11 cellular contexts compared by ENCODE assay signal in genomic region chr14:61406670-61407069, GRCh38.
A peak's percentile ranks its signal among the peaks of the same experiment; 100 is the strongest.
DNase-seq lines count a peak whose midpoint lies in the region; ATAC-seq and TF ChIP-seq lines count a peak whose summit lies in the region.
"Had no signal": no experiment of that assay in that cellular context is flagged by ENCODE, and none has a peak within 500 bp of the region (broad histone marks: within the 10 kb centered on the region; RNA-seq: fewer than 3 reads in every experiment).

No MANE protein-coding gene starts in this region.

- H3K9me3 Mint-ChIP-seq in activated T-helper 2 cell treated with anti-CD3 and anti-CD28 coated beads, Interferon-gamma antibody, Interleukin-2, Interleukin-4, amounts not matched to agents 10 μg/mL and 5 μg/mL and 100 μg/mL, durations not matched to agents 14 hours and 24 hours and 36 hours: no peaks in the 10 kb centered on the region
- H3K9me3 Mint-ChIP-seq in type B pancreatic cell: no peaks in the 10 kb centered on the region

- H3K27me3 Mint-ChIP-seq in activated T-helper 2 cell treated with anti-CD3 and anti-CD28 coated beads, Interferon-gamma antibody, Interleukin-2, Interleukin-4, amounts not matched to agents 10 μg/mL and 5 μg/mL and 100 μg/mL, durations not matched to agents 14 hours and 24 hours and 36 hours (ENCODE audit: low read depth): no peaks in the 10 kb centered on the region
- no peaks in the 10 kb centered on the region for H3K27me3 Mint-ChIP-seq in type B pancreatic cell

- no peak for TF ChIP-seq CTCF in type B pancreatic cell (conservative IDR thresholded peaks at IDR 0.05)
- no peak for TF ChIP-seq CTCF in dorsolateral prefrontal cortex (IDR thresholded peaks at IDR 0.05 in 54 of 56, conservative IDR thresholded peaks at IDR 0.05 in 2 of 56; ENCODE audit: low read depth in 1 of 56, partially characterized antibody in 56 of 56)
- no peak for TF ChIP-seq CTCF in left lung (IDR thresholded peaks at IDR 0.05)

- intact Hi-C loops in activated T-helper 2 cell treated with anti-CD3 and anti-CD28 coated beads, Interferon-gamma antibody, Interleukin-2, Interleukin-4, amounts not matched to agents 10 μg/mL and 5 μg/mL and 100 μg/mL, durations not matched to agents 14 hours and 24 hours and 36 hours (cut with micrococcal nuclease): loop anchor here (1.0 to 5.0 kb wide), 2 partner anchors 18 to 46 kb away; no protein-coding TSS in a partner anchor
- intact Hi-C loops in dorsolateral prefrontal cortex (cut with DNase I): no loop called here
- intact Hi-C loops in left lung (cut with DNase I): no loop called here

- H3K9me3 ChIP-seq in left lung: no peaks in the 10 kb centered on the region

- peak in 2 of 3 donors; percentile 32 to 45 for DNase-seq in stimulated activated CD4-positive, alpha-beta T cell treated with anti-CD3 and anti-CD28 coated beads, Interleukin-12 subunit alpha, Interleukin-12 subunit beta, amount 100 ng/mL, for 48 hours (ENCODE audit: low read depth in 2 of 3, low spot score in 1 of 3)
- DNase-seq in stimulated activated CD4-positive, alpha-beta T cell treated with anti-CD3 and anti-CD28 coated beads, Interleukin-12 subunit alpha, Interleukin-12 subunit beta, amount 100 ng/mL, for 4 hours: no peak
- no peak for DNase-seq in activated T-helper 2 cell treated with anti-CD3 and anti-CD28 coated beads, Interferon-gamma antibody, Interleukin-2, Interleukin-4, amounts not matched to agents 10 μg/mL and 5 μg/mL and 100 μg/mL, durations not matched to agents 14 hours and 24 hours and 36 hours (ENCODE audit: low spot score)
- DNase-seq in islet precursor cell: peak; percentile 66
- DNase-seq in type B pancreatic cell (ENCODE audit: extremely low spot score, unreplicated experiment): no peak
- no peak for DNase-seq in dorsolateral prefrontal cortex
- no peak for DNase-seq in left lung
- DNase-seq: mesenchymal stem cell, NCI-H446, small intestine had no signal

- ATAC-seq in left lung (no peak), GM21786 (IDR thresholded peaks at IDR 0.05; ENCODE audit: unreplicated experiment) (no peak)

- peak overlapping the region; percentile 5 for H3K27ac Mint-ChIP-seq in activated T-helper 2 cell treated with anti-CD3 and anti-CD28 coated beads, Interferon-gamma antibody, Interleukin-2, Interleukin-4, amounts not matched to agents 10 μg/mL and 5 μg/mL and 100 μg/mL, durations not matched to agents 14 hours and 24 hours and 36 hours
- peak overlapping the region; percentile 26 for H3K27ac Mint-ChIP-seq in type B pancreatic cell

- peaks cover 41% of the 10 kb centered on the region for H3K36me3 Mint-ChIP-seq in activated T-helper 2 cell treated with anti-CD3 and anti-CD28 coated beads, Interferon-gamma antibody, Interleukin-2, Interleukin-4, amounts not matched to agents 10 μg/mL and 5 μg/mL and 100 μg/mL, durations not matched to agents 14 hours and 24 hours and 36 hours (ENCODE audit: low read depth)
- H3K36me3 Mint-ChIP-seq in type B pancreatic cell: no peaks in the 10 kb centered on the region

- H3K36me3 ChIP-seq in left lung: no peaks in the 10 kb centered on the region

- no peak overlapping the region for H3K27ac ChIP-seq in dorsolateral prefrontal cortex
- H3K27ac ChIP-seq in left lung: no peak overlapping the region

- no peak overlapping the region for H3K4me3 Mint-ChIP-seq in activated T-helper 2 cell treated with anti-CD3 and anti-CD28 coated beads, Interferon-gamma antibody, Interleukin-2, Interleukin-4, amounts not matched to agents 10 μg/mL and 5 μg/mL and 100 μg/mL, durations not matched to agents 14 hours and 24 hours and 36 hours (ENCODE audit: low read depth)
- H3K4me3 Mint-ChIP-seq in type B pancreatic cell: peak overlapping the region; percentile 2

- H3K4me1 Mint-ChIP-seq in activated T-helper 2 cell treated with anti-CD3 and anti-CD28 coated beads, Interferon-gamma antibody, Interleukin-2, Interleukin-4, amounts not matched to agents 10 μg/mL and 5 μg/mL and 100 μg/mL, durations not matched to agents 14 hours and 24 hours and 36 hours (ENCODE audit: low read depth): peaks cover 62% of the 10 kb centered on the region
- H3K4me1 Mint-ChIP-seq in type B pancreatic cell (ENCODE audit: unreplicated experiment): peaks cover 12% of the 10 kb centered on the region

- no peak overlapping the region for H3K4me3 ChIP-seq in dorsolateral prefrontal cortex
- no peak overlapping the region for H3K4me3 ChIP-seq in left lung

- H3K27me3 ChIP-seq in dorsolateral prefrontal cortex (peaks cover 0 to 4% (median 0%) of the 10 kb centered on the region in 45 donors), left lung (no peaks in the 10 kb centered on the region)

- peaks cover 0 to 17% of the 10 kb centered on the region in 2 donors for H3K4me1 ChIP-seq in left lung

Comparison
In these comparisons a context has a peak if more than half of its experiments do, and no peak if none do; other contexts are left out.
1. DNase-seq: peak in stimulated activated CD4-positive, alpha-beta T cell treated with anti-CD3 and anti-CD28 coated beads, Interleukin-12 subunit alpha, Interleukin-12 subunit beta, amount 100 ng/mL, for 48 hours (2 of 3) and islet precursor cell (single experiment); none in stimulated activated CD4-positive, alpha-beta T cell treated with anti-CD3 and anti-CD28 coated beads, Interleukin-12 subunit alpha, Interleukin-12 subunit beta, amount 100 ng/mL, for 4 hours (single experiment), activated T-helper 2 cell treated with anti-CD3 and anti-CD28 coated beads, Interferon-gamma antibody, Interleukin-2, Interleukin-4, amounts not matched to agents 10 μg/mL and 5 μg/mL and 100 μg/mL, durations not matched to agents 14 hours and 24 hours and 36 hours (single experiment), type B pancreatic cell (single experiment), dorsolateral prefrontal cortex (0 of 10) and left lung (0 of 2).